1 cellular context compared by ENCODE assay signal in the genomic region with DNA sequence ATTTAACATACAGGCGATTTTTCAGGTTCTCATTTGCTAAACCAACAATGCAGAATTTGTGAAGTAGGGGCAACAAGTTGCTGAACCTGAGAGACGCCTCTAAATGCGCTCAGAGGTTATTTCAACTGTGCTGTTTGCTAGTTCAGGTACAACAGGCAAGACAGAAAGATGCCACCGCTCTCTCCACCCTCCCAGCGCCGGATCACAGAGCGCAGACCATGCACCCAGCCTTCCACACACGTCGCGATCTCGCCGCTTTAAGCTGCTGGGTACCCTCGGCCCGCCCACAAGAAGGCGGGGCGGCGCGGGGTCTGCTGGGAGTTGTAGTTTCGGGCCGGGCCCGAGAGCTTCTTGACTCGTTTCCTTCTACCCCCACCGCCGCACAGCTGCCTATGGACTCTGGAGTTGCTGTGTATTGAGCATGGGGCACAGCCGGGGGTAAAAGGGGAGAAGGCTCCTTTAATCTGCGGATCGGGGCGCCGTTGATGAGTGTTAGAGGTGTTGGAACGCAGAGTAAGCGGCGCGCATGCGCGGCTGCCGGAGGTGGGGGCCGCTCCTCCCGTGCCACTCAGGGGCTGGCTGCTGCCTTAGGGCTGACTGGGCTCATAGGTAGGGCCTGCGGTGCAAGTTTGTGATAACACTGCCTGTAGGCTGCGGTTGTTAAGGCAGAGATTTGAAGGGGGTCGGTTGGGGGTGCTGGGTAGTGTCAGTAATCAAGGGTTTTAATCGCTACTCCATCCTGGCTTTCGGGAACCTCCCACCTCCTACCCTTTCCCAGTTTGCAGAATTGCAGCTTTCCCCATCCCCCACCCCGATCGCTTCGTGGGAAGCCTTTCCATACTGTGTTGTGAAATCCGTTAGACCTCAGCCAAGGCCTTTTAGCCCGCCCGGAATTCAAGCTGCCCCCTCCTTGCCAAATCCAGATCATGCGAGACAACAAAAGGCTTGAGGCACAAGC.
A peak's percentile ranks its signal among the peaks of the same experiment; 100 is the strongest.
TF ChIP-seq lines count a peak whose summit lies in the region.

No MANE protein-coding gene starts in this region.

TF ChIP-seq in K562, 482 proteins besides CTCF, POLR2A, EP300 and RAD21 (continued from another document):
- TF ChIP-seq, protein P1, sequence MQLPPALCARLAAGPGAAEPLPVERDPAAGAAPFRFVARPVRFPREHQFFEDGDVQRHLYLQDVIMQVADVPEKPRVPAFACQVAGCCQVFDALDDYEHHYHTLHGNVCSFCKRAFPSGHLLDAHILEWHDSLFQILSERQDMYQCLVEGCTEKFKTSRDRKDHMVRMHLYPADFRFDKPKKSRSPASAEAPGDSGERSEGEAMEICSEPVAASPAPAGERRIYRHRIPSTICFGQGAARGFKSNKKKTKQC (CRISPR knock-in tag; IDR thresholded peaks at IDR 0.05) = peak; percentile 36; the same call in 1 of the 2 replicates
- TF ChIP-seq, protein P2, sequence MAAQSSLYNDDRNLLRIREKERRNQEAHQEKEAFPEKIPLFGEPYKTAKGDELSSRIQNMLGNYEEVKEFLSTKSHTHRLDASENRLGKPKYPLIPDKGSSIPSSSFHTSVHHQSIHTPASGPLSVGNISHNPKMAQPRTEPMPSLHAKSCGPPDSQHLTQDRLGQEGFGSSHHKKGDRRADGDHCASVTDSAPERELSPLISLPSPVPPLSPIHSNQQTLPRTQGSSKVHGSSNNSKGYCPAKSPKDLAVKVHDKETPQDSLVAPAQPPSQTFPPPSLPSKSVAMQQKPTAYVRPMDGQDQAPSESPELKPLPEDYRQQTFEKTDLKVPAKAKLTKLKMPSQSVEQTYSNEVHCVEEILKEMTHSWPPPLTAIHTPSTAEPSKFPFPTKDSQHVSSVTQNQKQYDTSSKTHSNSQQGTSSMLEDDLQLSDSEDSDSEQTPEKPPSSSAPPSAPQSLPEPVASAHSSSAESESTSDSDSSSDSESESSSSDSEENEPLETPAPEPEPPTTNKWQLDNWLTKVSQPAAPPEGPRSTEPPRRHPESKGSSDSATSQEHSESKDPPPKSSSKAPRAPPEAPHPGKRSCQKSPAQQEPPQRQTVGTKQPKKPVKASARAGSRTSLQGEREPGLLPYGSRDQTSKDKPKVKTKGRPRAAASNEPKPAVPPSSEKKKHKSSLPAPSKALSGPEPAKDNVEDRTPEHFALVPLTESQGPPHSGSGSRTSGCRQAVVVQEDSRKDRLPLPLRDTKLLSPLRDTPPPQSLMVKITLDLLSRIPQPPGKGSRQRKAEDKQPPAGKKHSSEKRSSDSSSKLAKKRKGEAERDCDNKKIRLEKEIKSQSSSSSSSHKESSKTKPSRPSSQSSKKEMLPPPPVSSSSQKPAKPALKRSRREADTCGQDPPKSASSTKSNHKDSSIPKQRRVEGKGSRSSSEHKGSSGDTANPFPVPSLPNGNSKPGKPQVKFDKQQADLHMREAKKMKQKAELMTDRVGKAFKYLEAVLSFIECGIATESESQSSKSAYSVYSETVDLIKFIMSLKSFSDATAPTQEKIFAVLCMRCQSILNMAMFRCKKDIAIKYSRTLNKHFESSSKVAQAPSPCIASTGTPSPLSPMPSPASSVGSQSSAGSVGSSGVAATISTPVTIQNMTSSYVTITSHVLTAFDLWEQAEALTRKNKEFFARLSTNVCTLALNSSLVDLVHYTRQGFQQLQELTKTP (IDR thresholded peaks at IDR 0.05; ENCODE audit: low read depth in 1 of 2, partially characterized antibody in 2 of 2) = peak in 1 of 2 experiments; percentile 86
- peak; percentile 95 for TF ChIP-seq SP1 (CRISPR knock-in tag; IDR thresholded peaks at IDR 0.05)
- no peak for TF ChIP-seq NBN (IDR thresholded peaks at IDR 0.05; ENCODE audit: low read depth)
- no peak for TF ChIP-seq TCF7 (IDR thresholded peaks at IDR 0.05; ENCODE audit: borderline replicate concordance)
- TF ChIP-seq, protein P3, sequence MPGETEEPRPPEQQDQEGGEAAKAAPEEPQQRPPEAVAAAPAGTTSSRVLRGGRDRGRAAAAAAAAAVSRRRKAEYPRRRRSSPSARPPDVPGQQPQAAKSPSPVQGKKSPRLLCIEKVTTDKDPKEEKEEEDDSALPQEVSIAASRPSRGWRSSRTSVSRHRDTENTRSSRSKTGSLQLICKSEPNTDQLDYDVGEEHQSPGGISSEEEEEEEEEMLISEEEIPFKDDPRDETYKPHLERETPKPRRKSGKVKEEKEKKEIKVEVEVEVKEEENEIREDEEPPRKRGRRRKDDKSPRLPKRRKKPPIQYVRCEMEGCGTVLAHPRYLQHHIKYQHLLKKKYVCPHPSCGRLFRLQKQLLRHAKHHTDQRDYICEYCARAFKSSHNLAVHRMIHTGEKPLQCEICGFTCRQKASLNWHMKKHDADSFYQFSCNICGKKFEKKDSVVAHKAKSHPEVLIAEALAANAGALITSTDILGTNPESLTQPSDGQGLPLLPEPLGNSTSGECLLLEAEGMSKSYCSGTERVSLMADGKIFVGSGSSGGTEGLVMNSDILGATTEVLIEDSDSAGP (CRISPR knock-in tag; IDR thresholded peaks at IDR 0.05) = peak; percentile 84
- TF ChIP-seq NFXL1 (CRISPR knock-in tag; IDR thresholded peaks at IDR 0.05) = no peak
- TF ChIP-seq ZNF143 (CRISPR knock-in tag; IDR thresholded peaks at IDR 0.05) = peak; percentile 93
- TF ChIP-seq SNIP1 (IDR thresholded peaks at IDR 0.05; ENCODE audit: low read depth) = peak; percentile 91
- TF ChIP-seq TOE1 (IDR thresholded peaks at IDR 0.05; ENCODE audit: borderline replicate concordance) = peak; percentile 77
- TF ChIP-seq TOE1 (CRISPR knock-in tag; IDR thresholded peaks at IDR 0.05; ENCODE audit: borderline replicate concordance, low read depth) = no peak
- no peak for TF ChIP-seq TAF15 (IDR thresholded peaks at IDR 0.05; ENCODE audit: low read depth, low read length)
- no peak for TF ChIP-seq TSC22D4 (tag; IDR thresholded peaks at IDR 0.05)
- TF ChIP-seq, protein P4, sequence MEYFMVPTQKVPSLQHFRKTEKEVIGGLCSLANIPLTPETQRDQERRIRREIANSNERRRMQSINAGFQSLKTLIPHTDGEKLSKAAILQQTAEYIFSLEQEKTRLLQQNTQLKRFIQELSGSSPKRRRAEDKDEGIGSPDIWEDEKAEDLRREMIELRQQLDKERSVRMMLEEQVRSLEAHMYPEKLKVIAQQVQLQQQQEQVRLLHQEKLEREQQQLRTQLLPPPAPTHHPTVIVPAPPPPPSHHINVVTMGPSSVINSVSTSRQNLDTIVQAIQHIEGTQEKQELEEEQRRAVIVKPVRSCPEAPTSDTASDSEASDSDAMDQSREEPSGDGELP (CRISPR knock-in tag; IDR thresholded peaks at IDR 0.05; ENCODE audit: borderline replicate concordance) = peak; percentile 47; the same call in 1 of the 2 replicates
- peak; percentile 71 for TF ChIP-seq FOXM1 (IDR thresholded peaks at IDR 0.05; ENCODE audit: low read depth)
- no peak for TF ChIP-seq FOXM1 (CRISPR knock-in tag; IDR thresholded peaks at IDR 0.05; ENCODE audit: low read depth)
- TF ChIP-seq, protein P5, sequence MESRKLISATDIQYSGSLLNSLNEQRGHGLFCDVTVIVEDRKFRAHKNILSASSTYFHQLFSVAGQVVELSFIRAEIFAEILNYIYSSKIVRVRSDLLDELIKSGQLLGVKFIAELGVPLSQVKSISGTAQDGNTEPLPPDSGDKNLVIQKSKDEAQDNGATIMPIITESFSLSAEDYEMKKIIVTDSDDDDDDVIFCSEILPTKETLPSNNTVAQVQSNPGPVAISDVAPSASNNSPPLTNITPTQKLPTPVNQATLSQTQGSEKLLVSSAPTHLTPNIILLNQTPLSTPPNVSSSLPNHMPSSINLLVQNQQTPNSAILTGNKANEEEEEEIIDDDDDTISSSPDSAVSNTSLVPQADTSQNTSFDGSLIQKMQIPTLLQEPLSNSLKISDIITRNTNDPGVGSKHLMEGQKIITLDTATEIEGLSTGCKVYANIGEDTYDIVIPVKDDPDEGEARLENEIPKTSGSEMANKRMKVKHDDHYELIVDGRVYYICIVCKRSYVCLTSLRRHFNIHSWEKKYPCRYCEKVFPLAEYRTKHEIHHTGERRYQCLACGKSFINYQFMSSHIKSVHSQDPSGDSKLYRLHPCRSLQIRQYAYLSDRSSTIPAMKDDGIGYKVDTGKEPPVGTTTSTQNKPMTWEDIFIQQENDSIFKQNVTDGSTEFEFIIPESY (CRISPR knock-in tag; IDR thresholded peaks at IDR 0.05) = peak; percentile 46; the same call in 1 of the 2 replicates
- TF ChIP-seq SIX5 (IDR thresholded peaks at IDR 0.05; ENCODE audit: borderline replicate concordance in 1 of 2, insufficient read depth in 1 of 2, low read depth in 1 of 2, low read length in 2 of 2) = peak; percentile 65 to 74
- peak; percentile 34 to 58; a peak in 2 of 4 replicates for TF ChIP-seq MAZ (CRISPR knock-in tag; conservative IDR thresholded peaks at IDR 0.05 in 1 of 2, IDR thresholded peaks at IDR 0.05 in 1 of 2)
- no peak for TF ChIP-seq NR2C2 (CRISPR knock-in tag; IDR thresholded peaks at IDR 0.05)
- TF ChIP-seq NR2C2 (tag; IDR thresholded peaks at IDR 0.05) = 0 out of 2 replicates have a peak, but pooled peaks have one; percentile 25
- no peak for TF ChIP-seq ZNF324 (CRISPR knock-in tag; IDR thresholded peaks at IDR 0.05)
